Comparison of ENCODE assay signal across 18 cellular contexts in genomic region chr13:30377312-30377685, GRCh38. TPM values are rescaled to one million over a fixed set of nuclear protein-coding genes. Genes with fewer than 3 reads are reported as not detected.
DNase-seq lines count a peak whose midpoint lies in the region; ATAC-seq and TF ChIP-seq lines count a peak whose summit lies in the region.
"Had no signal": no experiment of that assay in that cellular context is flagged by ENCODE, and none has a peak within 500 bp of the region (broad histone marks: within the 10 kb centered on the region; RNA-seq: fewer than 3 reads in every experiment).

No MANE protein-coding gene starts in this region.

- H3K27ac Mint-ChIP-seq in CD4-positive, alpha-beta memory T cell: peak overlapping the region; percentile 94 to 99 (median 98)
- H3K27ac Mint-ChIP-seq in activated T-helper 1 cell treated with anti-CD3 and anti-CD28 coated beads, Interleukin-12 subunit alpha, Interleukin-12 subunit beta, Interleukin-2, Interleukin-4 antibody, amounts not matched to agents 30 ng/mL and 10 ng/mL and 1 ng/mL, durations not matched to agents 14 hours and 24 hours and 36 hours: peak overlapping the region; percentile 97
- peak overlapping the region; percentile 89 to 99 (median 94) for H3K27ac Mint-ChIP-seq in naive thymus-derived CD8-positive, alpha-beta T cell

- H3K4me2 ChIP-seq in HCT116 (ENCODE audit: low read length): peak overlapping the region; percentile 20; the same call in 1 of the 2 replicates

- H3K27me3 ChIP-seq in CD4-positive, alpha-beta memory T cell (ENCODE audit: insufficient read depth, low read length): no peaks in the 10 kb centered on the region
- no peaks in the 10 kb centered on the region for H3K27me3 ChIP-seq in HCT116 (ENCODE audit: insufficient read depth, low read length)
- no peaks in the 10 kb centered on the region for H3K27me3 ChIP-seq in aorta (ENCODE audit: control insufficient read depth in 1 of 2, insufficient read depth in 2 of 2, low read length in 1 of 2)

- CTCF ChIA-PET in CD4-positive, alpha-beta memory T cell (lab: Charles Lee; ENCODE audit: partially characterized antibody): interaction anchor here (1.6 to 9.3 kb wide), 3 partner anchors 15 to 85 kb away, joined by 8 to 136 read pairs (median 103); no protein-coding TSS in a partner anchor
- CTCF ChIA-PET in HCT116 (lab: Charles Lee): no interaction called here

- no TSS peak for BruUV-seq in HCT116 (replicated peaks; lab: Mats Ljungman, UMichigan)

- peaks cover 0 to 2% (median 0%) of the 10 kb centered on the region in 8 donors for H3K9me3 Mint-ChIP-seq in CD4-positive, alpha-beta memory T cell
- peaks cover 4% of the 10 kb centered on the region for H3K9me3 Mint-ChIP-seq in activated T-helper 1 cell treated with anti-CD3 and anti-CD28 coated beads, Interleukin-12 subunit alpha, Interleukin-12 subunit beta, Interleukin-2, Interleukin-4 antibody, amounts not matched to agents 30 ng/mL and 10 ng/mL and 1 ng/mL, durations not matched to agents 14 hours and 24 hours and 36 hours
- H3K9me3 Mint-ChIP-seq in naive thymus-derived CD8-positive, alpha-beta T cell: no peaks in the 10 kb centered on the region
- H3K9me3 Mint-ChIP-seq: neural crest cell had no signal

- peak overlapping the region in 1 of 2 donors; percentile 54 for H3K4me3 ChIP-seq in CD4-positive, alpha-beta memory T cell (ENCODE audit: low read length in 2 of 2)
- H3K4me3 ChIP-seq in HCT116 (replicated peaks in 1 of 2; ENCODE audit: low read depth in 1 of 2, low read length in 2 of 2) (no peak overlapping the region), aorta (ENCODE audit: low read length in 2 of 2) (no peak overlapping the region)

- 0 out of 2 replicates have a peak, but pooled peaks have one; percentile 20 for ATAC-seq in HCT116
- no peak for ATAC-seq in naive thymus-derived CD8-positive, alpha-beta T cell
- no peak for ATAC-seq in aorta (ENCODE audit: low FRiP score)
- no peak for ATAC-seq in GM19023 (IDR thresholded peaks at IDR 0.05; ENCODE audit: unreplicated experiment)
- ATAC-seq: Panc1 had no signal

- RAD21 ChIA-PET in HCT116 (lab: Charles Lee; ENCODE audit: low non-redundant PET in 1 of 2, low total read pairs in 2 of 2, uncharacterized antibody in 2 of 2, unreplicated experiment in 2 of 2): no interaction called here

- peaks cover 72 to 86% (median 79%) of the 10 kb centered on the region in 4 donors for H3K4me1 Mint-ChIP-seq in CD4-positive, alpha-beta memory T cell
- H3K4me1 Mint-ChIP-seq in activated T-helper 1 cell treated with anti-CD3 and anti-CD28 coated beads, Interleukin-12 subunit alpha, Interleukin-12 subunit beta, Interleukin-2, Interleukin-4 antibody, amounts not matched to agents 30 ng/mL and 10 ng/mL and 1 ng/mL, durations not matched to agents 14 hours and 24 hours and 36 hours (ENCODE audit: low read depth): peaks cover 89% of the 10 kb centered on the region
- peaks cover 51 to 87% (median 81%) of the 10 kb centered on the region in 4 donors for H3K4me1 Mint-ChIP-seq in naive thymus-derived CD8-positive, alpha-beta T cell
- H3K4me1 Mint-ChIP-seq: neural crest cell had no signal

- POLR2A ChIA-PET in CD4-positive, alpha-beta memory T cell (lab: Charles Lee; ENCODE audit: partially characterized antibody): interaction anchor here (1.0 to 8.1 kb wide), 15 partner anchors 7 to 439 kb away, joined by 3 to 401 read pairs (median 10); partner anchors contain the start of genes HMGB1, KATNAL1, UBE2L5 and USPL1
- POLR2A ChIA-PET in HCT116 (lab: Charles Lee): no interaction called here
- POLR2A ChIA-PET in naive thymus-derived CD8-positive, alpha-beta T cell (lab: Charles Lee): interaction anchor here (0.5 to 7.8 kb wide), 11 partner anchors 7 to 241 kb away, joined by 3 to 121 read pairs (median 8); partner anchors contain the start of genes HMGB1 and USPL1

- intact Hi-C loops in CD4-positive, alpha-beta memory T cell (cut with micrococcal nuclease): loop anchor here (10.0 kb wide), 1 partner anchor 198 kb away; no protein-coding TSS in a partner anchor
- intact Hi-C loops in HCT116 (cut with micrococcal nuclease) (no loop called here), aorta (cut with DNase I) (no loop called here)
- intact Hi-C loops in activated T-helper 1 cell treated with anti-CD3 and anti-CD28 coated beads, Interleukin-12 subunit alpha, Interleukin-12 subunit beta, Interleukin-2, Interleukin-4 antibody, amounts not matched to agents 30 ng/mL and 10 ng/mL and 1 ng/mL, durations not matched to agents 14 hours and 24 hours and 36 hours (cut with micrococcal nuclease): loop anchor here (1.0 to 10.0 kb wide), 10 partner anchors 9 to 782 kb away; partner anchors contain the start of gene SLC7A1

- no peak overlapping the region for H3K9ac ChIP-seq in HCT116 (ENCODE audit: low read length)

- WGBS in aorta, 2 donors: 85 to 88% methylated on average over 2 of the region's 2 CpGs

- no peak for TF ChIP-seq RAD21 in HCT116 (IDR thresholded peaks at IDR 0.05; ENCODE audit: low read depth)

- no peaks in the 10 kb centered on the region for H4K20me1 ChIP-seq in HCT116 (ENCODE audit: insufficient read depth)

- peaks cover 0 to 3% of the 10 kb centered on the region in 2 donors for H3K27me3 Mint-ChIP-seq in CD4-positive, alpha-beta memory T cell
- no peaks in the 10 kb centered on the region for H3K27me3 Mint-ChIP-seq in activated T-helper 1 cell treated with anti-CD3 and anti-CD28 coated beads, Interleukin-12 subunit alpha, Interleukin-12 subunit beta, Interleukin-2, Interleukin-4 antibody, amounts not matched to agents 30 ng/mL and 10 ng/mL and 1 ng/mL, durations not matched to agents 14 hours and 24 hours and 36 hours (ENCODE audit: insufficient read depth)
- H3K27me3 Mint-ChIP-seq in naive thymus-derived CD8-positive, alpha-beta T cell: no peaks in the 10 kb centered on the region

- H2AFZ ChIP-seq in HCT116 (ENCODE audit: low read depth, low read length, poor library complexity, severe bottlenecking): no peak overlapping the region

- peaks cover 76% of the 10 kb centered on the region for H3K4me1 ChIP-seq in CD4-positive, alpha-beta memory T cell (ENCODE audit: insufficient read depth, low read length)
- H3K4me1 ChIP-seq in HCT116 (ENCODE audit: control insufficient read depth in 1 of 2, insufficient read depth in 2 of 2, low read length in 2 of 2) (peaks cover 0 to 8% of the 10 kb centered on the region in 2 experiments; a peak in 3 of 4 replicates), aorta (ENCODE audit: control insufficient read depth in 1 of 2, insufficient read depth in 2 of 2, low read length in 2 of 2) (no peaks in the 10 kb centered on the region)

- no peak for DNase-seq in CD4-positive, alpha-beta memory T cell
- DNase-seq in HCT116 (ENCODE audit: low read depth, low spot score) (no peak), NCI-H1048 (lab: John Stamatoyannopoulos, UW) (no peak), aorta (no peak), NCI-H187 treated with DMSO at 0.1 percent for 48 hours (lab: John Stamatoyannopoulos, UW) (no peak)
- DNase-seq in activated T-helper 1 cell treated with anti-CD3 and anti-CD28 coated beads, Interleukin-12 subunit alpha, Interleukin-12 subunit beta, Interleukin-2, Interleukin-4 antibody, amounts not matched to agents 30 ng/mL and 10 ng/mL and 1 ng/mL, durations not matched to agents 14 hours and 24 hours and 36 hours (ENCODE audit: low spot score): no peak
- DNase-seq in naive thymus-derived CD8-positive, alpha-beta T cell: no peak
- DNase-seq: C1 segment of cervical spinal cord; NCI-H1417; NCI-H510A; right cardiac atrium; stimulated activated CD4-positive, alpha-beta T cell treated with anti-CD3 and anti-CD28 coated beads, Interleukin-2, amount 100 ng/mL, for 48 hours had no signal

- H3K9me3 ChIP-seq in CD4-positive, alpha-beta memory T cell (ENCODE audit: control insufficient read depth in 1 of 2, low read length in 2 of 2): no peaks in the 10 kb centered on the region
- no peaks in the 10 kb centered on the region for H3K9me3 ChIP-seq in HCT116 (ENCODE audit: control insufficient read depth in 1 of 2, insufficient read depth in 1 of 2, low read depth in 1 of 2, low read length in 2 of 2)
- H3K9me3 ChIP-seq in aorta (ENCODE audit: control insufficient read depth, low read length): no peaks in the 10 kb centered on the region

- no peaks in the 10 kb centered on the region for H3K36me3 ChIP-seq in CD4-positive, alpha-beta memory T cell (ENCODE audit: insufficient read depth, low read length)
- H3K36me3 ChIP-seq in HCT116 (ENCODE audit: control insufficient read depth in 1 of 2, insufficient read depth in 2 of 2, low read length in 2 of 2) (no peaks in the 10 kb centered on the region), aorta (ENCODE audit: control insufficient read depth in 1 of 2, insufficient read depth in 2 of 2, low read length in 1 of 2) (no peaks in the 10 kb centered on the region)

- H3K9me2 ChIP-seq in HCT116 (ENCODE audit: insufficient read depth): no peaks in the 10 kb centered on the region

- H3K36me3 Mint-ChIP-seq in CD4-positive, alpha-beta memory T cell: peaks cover 0 to 9% of the 10 kb centered on the region in 2 donors
- peaks cover 8% of the 10 kb centered on the region for H3K36me3 Mint-ChIP-seq in activated T-helper 1 cell treated with anti-CD3 and anti-CD28 coated beads, Interleukin-12 subunit alpha, Interleukin-12 subunit beta, Interleukin-2, Interleukin-4 antibody, amounts not matched to agents 30 ng/mL and 10 ng/mL and 1 ng/mL, durations not matched to agents 14 hours and 24 hours and 36 hours (ENCODE audit: low read depth)
- no peaks in the 10 kb centered on the region for H3K36me3 Mint-ChIP-seq in naive thymus-derived CD8-positive, alpha-beta T cell

- peak overlapping the region; percentile 52 for H3K27ac ChIP-seq in CD4-positive, alpha-beta memory T cell (ENCODE audit: low read depth, low read length)
- H3K27ac ChIP-seq in HCT116 (ENCODE audit: low read depth, low read length) (no peak overlapping the region), aorta (ENCODE audit: low read depth in 1 of 2, low read length in 2 of 2) (no peak overlapping the region)
- H3K27ac ChIP-seq: epithelial cell of prostate had no signal

- TF ChIP-seq POLR2A in HCT116 (IDR thresholded peaks at IDR 0.05; ENCODE audit: borderline replicate concordance, extremely low read depth, insufficient read depth, insufficient read length): no peak

- H3K79me2 ChIP-seq in HCT116 (ENCODE audit: insufficient read depth, low read length): no peaks in the 10 kb centered on the region

- TF ChIP-seq CTCF in HCT116 (IDR thresholded peaks at IDR 0.05 in 2 of 3, conservative IDR thresholded peaks at IDR 0.05 in 1 of 3; ENCODE audit: borderline replicate concordance in 1 of 3, insufficient read depth in 1 of 3, low read depth in 2 of 3, low read length in 2 of 3): no peak

- H3K4me3 Mint-ChIP-seq in CD4-positive, alpha-beta memory T cell: peak overlapping the region; percentile 82 to 95 (median 89)
- peak overlapping the region; percentile 85 for H3K4me3 Mint-ChIP-seq in activated T-helper 1 cell treated with anti-CD3 and anti-CD28 coated beads, Interleukin-12 subunit alpha, Interleukin-12 subunit beta, Interleukin-2, Interleukin-4 antibody, amounts not matched to agents 30 ng/mL and 10 ng/mL and 1 ng/mL, durations not matched to agents 14 hours and 24 hours and 36 hours
- H3K4me3 Mint-ChIP-seq in naive thymus-derived CD8-positive, alpha-beta T cell: peak overlapping the region; percentile 71 to 89 (median 85)
- H3K4me3 Mint-ChIP-seq: neural crest cell had no signal

RNA-seq across cellular contexts. Expression of gene UBE2L5, which starts 45.0 kb away (rescaled TPM):
- total RNA-seq in CD4-positive, alpha-beta memory T cell: not detected
- not detected for polyA plus RNA-seq in CD4-positive, alpha-beta memory T cell
- total RNA-seq in HCT116 (2021; ENCODE audit: unreplicated experiment) (0.15 TPM), aorta (1 to 10 TPM in 1 of 2 donors, not detected in 1; 1.7 TPM)
- not detected in 2 replicates for polyA plus RNA-seq in HCT116 (2012)
- not detected in 2 replicates for total RNA-seq in activated T-helper 1 cell treated with anti-CD3 and anti-CD28 coated beads, Interleukin-12 subunit alpha, Interleukin-12 subunit beta, Interleukin-2, Interleukin-4 antibody, amounts not matched to agents 30 ng/mL and 10 ng/mL and 1 ng/mL, durations not matched to agents 14 hours and 24 hours and 36 hours
- not detected for total RNA-seq in naive thymus-derived CD8-positive, alpha-beta T cell
- polyA plus RNA-seq in naive thymus-derived CD8-positive, alpha-beta T cell: not detected
- polyA plus RNA-seq in aorta: under 1 TPM in 1 of 2 donors, not detected in 1; 0.61 TPM
- total RNA-seq: left colon; neural crest cell; right cardiac atrium; T-helper 2 cell treated with Interferon-gamma antibody and Interleukin-4, amounts not matched to agents 100 ng/mL and 5 ng/mL, for 36 hours had no signal
- polyA plus RNA-seq: right cardiac atrium had no signal

Comparison
In these comparisons a context has a peak if more than half of its experiments do, and no peak if none do; other contexts are left out.
1. intact Hi-C loops: an anchor here in CD4-positive, alpha-beta memory T cell (10.0 kb wide) and activated T-helper 1 cell treated with anti-CD3 and anti-CD28 coated beads, Interleukin-12 subunit alpha, Interleukin-12 subunit beta, Interleukin-2, Interleukin-4 antibody, amounts not matched to agents 30 ng/mL and 10 ng/mL and 1 ng/mL, durations not matched to agents 14 hours and 24 hours and 36 hours (1.0 to 10.0 kb wide); none called in HCT116 and aorta.